In the genomic region with DNA sequence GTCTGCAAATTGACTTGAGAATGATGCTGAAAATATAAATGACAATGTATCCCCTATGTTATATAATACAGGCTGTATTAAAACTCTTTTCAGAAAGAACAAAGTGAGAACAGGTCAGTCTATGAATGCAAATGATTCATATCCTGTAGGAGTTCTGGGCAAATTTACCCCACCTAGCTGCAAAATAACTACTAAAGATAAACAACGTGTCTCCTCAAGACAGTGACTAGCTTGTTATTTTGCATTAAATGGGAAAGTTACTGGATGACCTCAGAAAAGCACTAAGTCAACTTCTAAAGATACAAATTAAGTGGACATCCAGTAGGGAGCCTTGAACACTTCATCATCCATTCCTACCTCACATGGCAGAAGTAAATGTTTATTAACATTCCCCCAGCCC, we compare ENCODE assay signal across 12 cellular contexts. TPM values are rescaled to one million over a fixed set of nuclear protein-coding genes. Genes with fewer than 3 reads are reported as not detected.
DNase-seq lines count a peak whose midpoint lies in the region; ATAC-seq, FAIRE-seq and TF ChIP-seq lines count a peak whose summit lies in the region.
"Had no signal": no experiment of that assay in that cellular context is flagged by ENCODE, and none has a peak within 500 bp of the region (broad histone marks: within the 10 kb centered on the region; RNA-seq: fewer than 3 reads in every experiment).

No MANE protein-coding gene starts in this region.

- no peak for FAIRE-seq in astrocyte (lab: Jason Lieb, UNC)

- H3K9ac ChIP-seq in Karpas-422 (ENCODE audit: low read length), result no peak overlapping the region
- H3K9ac ChIP-seq in astrocyte (ENCODE audit: low read length), result no peak overlapping the region

- H3K27me3 Mint-ChIP-seq in astrocyte (ENCODE audit: low read depth, unreplicated experiment), result no peaks in the 10 kb centered on the region
- H3K27me3 Mint-ChIP-seq: activated naive CD8-positive, alpha-beta T cell had no signal

- H3K27ac Mint-ChIP-seq in astrocyte (ENCODE audit: unreplicated experiment), result no peak overlapping the region
- H3K27ac Mint-ChIP-seq: activated naive CD8-positive, alpha-beta T cell had no signal

- peak; percentile 77 for DNase-seq in COLO829 (ENCODE audit: low spot score)
- no peak for DNase-seq in Karpas-422
- peak; percentile 81 for DNase-seq in astrocyte (ENCODE audit: low read depth)
- DNase-seq in kidney glomerular epithelial cell (lab: John Stamatoyannopoulos, UW), result peak; percentile 78
- no peak for DNase-seq in substantia nigra (lab: John Stamatoyannopoulos, UW)
- no peak for DNase-seq in effector memory CD4-positive, alpha-beta T cell
- no peak for DNase-seq in mesenteric fat pad (ENCODE audit: low spot score)
- DNase-seq: activated CD4-positive, alpha-beta T cell treated with anti-CD3 and anti-CD28 coated beads for 48 hours; effector CD8-positive, alpha-beta T cell; Kasumi-1 had no signal

- TF ChIP-seq CTCF in astrocyte (IDR thresholded peaks at IDR 0.05; ENCODE audit: insufficient read depth, low read depth, low read length), result no peak

- H4K20me1 ChIP-seq in Karpas-422 (ENCODE audit: insufficient read depth, low read depth, low read length) (peaks cover 7% of the 10 kb centered on the region; the same call in 1 of the 2 replicates), astrocyte (ENCODE audit: insufficient read depth, low read length) (peaks cover 54% of the 10 kb centered on the region)

- no peaks in the 10 kb centered on the region for H3K9me2 ChIP-seq in Karpas-422 (replicated peaks; ENCODE audit: insufficient read depth, low read length)

- H3K36me3 ChIP-seq in Karpas-422 (ENCODE audit: insufficient read depth, low read length), result peaks cover 39% of the 10 kb centered on the region
- no peaks in the 10 kb centered on the region for H3K36me3 ChIP-seq in astrocyte (ENCODE audit: insufficient read depth, low read length)
- H3K36me3 ChIP-seq in effector memory CD4-positive, alpha-beta T cell (ENCODE audit: control insufficient read depth, insufficient read depth, low read length), result no peaks in the 10 kb centered on the region

- H3K9me3 ChIP-seq in Karpas-422 (ENCODE audit: low read length), result no peaks in the 10 kb centered on the region
- no peaks in the 10 kb centered on the region for H3K9me3 ChIP-seq in astrocyte (ENCODE audit: insufficient read depth, low read depth, low read length)
- H3K9me3 ChIP-seq in effector memory CD4-positive, alpha-beta T cell (ENCODE audit: control insufficient read depth, low read length), result no peaks in the 10 kb centered on the region

- ATAC-seq in GM18498 (IDR thresholded peaks at IDR 0.05; ENCODE audit: unreplicated experiment), result no peak

- no peak overlapping the region for H3K4me3 Mint-ChIP-seq in astrocyte (ENCODE audit: unreplicated experiment)
- H3K4me3 Mint-ChIP-seq: activated naive CD8-positive, alpha-beta T cell had no signal

- no peaks in the 10 kb centered on the region for H3K9me3 Mint-ChIP-seq in astrocyte (ENCODE audit: unreplicated experiment)

- no peak overlapping the region for H2AFZ ChIP-seq in Karpas-422 (ENCODE audit: low read length)
- H2AFZ ChIP-seq in astrocyte (ENCODE audit: low read depth, low read length), result no peak overlapping the region

- H3K27ac ChIP-seq in Karpas-422 (ENCODE audit: low read length), result peak overlapping the region; percentile 99
- H3K27ac ChIP-seq in astrocyte (ENCODE audit: low read depth, low read length), result peak overlapping the region; percentile 34
- H3K27ac ChIP-seq in substantia nigra (ENCODE audit: low read depth, low read length, poor library complexity, severe bottlenecking), result no peak overlapping the region
- H3K27ac ChIP-seq in effector memory CD4-positive, alpha-beta T cell (ENCODE audit: insufficient read depth, low read length, poor library complexity, severe bottlenecking), result no peak overlapping the region

- peak overlapping the region; percentile 44 for H3K4me2 ChIP-seq in Karpas-422 (ENCODE audit: low read depth, low read length, poor library complexity, severe bottlenecking)
- peak overlapping the region; percentile 58 for H3K4me2 ChIP-seq in astrocyte (ENCODE audit: low read length)

- H3K79me2 ChIP-seq in Karpas-422 (ENCODE audit: low read length) (peaks cover 99% of the 10 kb centered on the region), astrocyte (ENCODE audit: insufficient read depth, low read length) (peaks cover 75% of the 10 kb centered on the region)

- no peaks in the 10 kb centered on the region for H3K27me3 ChIP-seq in Karpas-422 (ENCODE audit: low read length)
- H3K27me3 ChIP-seq in astrocyte (ENCODE audit: insufficient read depth, low read length), result no peaks in the 10 kb centered on the region
- H3K27me3 ChIP-seq in effector memory CD4-positive, alpha-beta T cell (replicated peaks; ENCODE audit: control insufficient read depth, insufficient read depth, low read length, poor library complexity, severe bottlenecking), result no peaks in the 10 kb centered on the region

- H3K4me1 ChIP-seq in Karpas-422 (ENCODE audit: low read length), result peaks cover 100% of the 10 kb centered on the region
- H3K4me1 ChIP-seq in astrocyte (ENCODE audit: insufficient read depth, low read length), result peaks cover 14% of the 10 kb centered on the region
- peaks cover 11% of the 10 kb centered on the region for H3K4me1 ChIP-seq in effector memory CD4-positive, alpha-beta T cell (ENCODE audit: control insufficient read depth, insufficient read depth, low read length, poor library complexity, severe bottlenecking)

- 0 out of 2 replicates have a peak overlapping the region, but pooled peaks have one; percentile 1 for H3K4me3 ChIP-seq in Karpas-422 (ENCODE audit: low read length)
- no peak overlapping the region for H3K4me3 ChIP-seq in astrocyte (ENCODE audit: insufficient read depth, low read depth, low read length)
- no peak overlapping the region for H3K4me3 ChIP-seq in effector memory CD4-positive, alpha-beta T cell (ENCODE audit: insufficient read depth, low read depth, low read length, poor library complexity, severe bottlenecking)

- H3K36me3 Mint-ChIP-seq in astrocyte (ENCODE audit: low read depth, unreplicated experiment), result peaks cover 6% of the 10 kb centered on the region

- peaks cover 5% of the 10 kb centered on the region for H3K4me1 Mint-ChIP-seq in astrocyte (ENCODE audit: low read depth, unreplicated experiment)

RNA-seq across cellular contexts. Expression of a gene that starts 11.1 kb away (rescaled TPM):
- 86.1 and 160 TPM in 2 replicates for total RNA-seq in Karpas-422 (2014; rRNA removed; shearing (Covaris generic); ENCODE audit: low replicate concordance)
- total RNA-seq in astrocyte (25.8 and 29.7 TPM in 2 replicates), mesenteric fat pad (23.5 TPM)

RNA-seq across cellular contexts. Expression of a gene that starts 52.3 kb away (rescaled TPM):
- total RNA-seq in Karpas-422 (2014; rRNA removed; shearing (Covaris generic); ENCODE audit: low replicate concordance), result 1.1 and 4.9 TPM in 2 replicates
- total RNA-seq in astrocyte (8.0 and 9.3 TPM in 2 replicates), mesenteric fat pad (26.8 TPM)

Comparison
In these comparisons a context has a peak if more than half of its experiments do, and no peak if none do; other contexts are left out.
1. DNase-seq: peak in COLO829 (single experiment), astrocyte (single experiment) and kidney glomerular epithelial cell (single experiment); none in Karpas-422 (single experiment), substantia nigra (0 of 49), effector memory CD4-positive, alpha-beta T cell (0 of 3) and mesenteric fat pad (single experiment).
2. H3K27ac ChIP-seq: peak in Karpas-422 (single experiment) and astrocyte (single experiment); none in substantia nigra (single experiment) and effector memory CD4-positive, alpha-beta T cell (single experiment).